ENCODE assay signal across 2 cellular contexts in the genomic region with DNA sequence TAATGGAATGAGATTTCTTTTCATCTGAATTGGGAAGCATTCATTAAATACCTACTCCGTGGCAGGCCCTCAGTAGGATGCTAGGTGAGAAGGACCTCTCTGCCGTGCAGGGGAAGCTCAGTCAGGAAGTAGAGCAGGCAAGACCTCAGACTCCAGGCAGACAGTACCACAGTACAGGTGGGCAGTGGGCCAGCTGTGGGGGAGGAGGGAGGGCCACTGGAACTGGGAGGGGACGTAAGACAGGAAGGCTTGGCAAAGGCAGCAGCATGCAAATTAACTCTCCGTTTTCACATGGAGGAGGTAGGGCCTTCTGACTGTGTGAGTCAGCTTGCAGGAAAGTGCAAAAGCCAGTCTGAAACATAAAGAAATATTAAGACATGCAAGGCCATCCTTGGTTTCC.
TF ChIP-seq lines count a peak whose summit lies in the region.

No MANE protein-coding gene starts in this region.

TF ChIP-seq in IMR-90, 13 proteins besides CTCF, POLR2A, EP300 and RAD21:
- TF ChIP-seq CHD1 (IDR thresholded peaks at IDR 0.05; ENCODE audit: low read depth, low read length) (no peak), MAZ (IDR thresholded peaks at IDR 0.05; ENCODE audit: borderline replicate concordance, low read depth, low read length) (no peak), MXI1 (IDR thresholded peaks at IDR 0.05; ENCODE audit: borderline replicate concordance, low read depth, low read length) (no peak), CEBPB (IDR thresholded peaks at IDR 0.05; ENCODE audit: low read depth, low read length) (no peak), SMC3 (IDR thresholded peaks at IDR 0.05; ENCODE audit: low read depth, low read length) (no peak), MAFK (IDR thresholded peaks at IDR 0.05; ENCODE audit: low read depth, low read length) (no peak), FOS (IDR thresholded peaks at IDR 0.05; ENCODE audit: low read depth, low read length) (no peak), BHLHE40 (IDR thresholded peaks at IDR 0.05; ENCODE audit: low read depth, low read length) (no peak), RCOR1 (IDR thresholded peaks at IDR 0.05; ENCODE audit: insufficient replicate concordance, low read length) (no peak), NFE2L2 (IDR thresholded peaks at IDR 0.05; ENCODE audit: low read depth, low read length) (no peak), RFX5 (IDR thresholded peaks at IDR 0.05; ENCODE audit: low read depth, low read length) (no peak)
- TF ChIP-seq, protein P1, sequence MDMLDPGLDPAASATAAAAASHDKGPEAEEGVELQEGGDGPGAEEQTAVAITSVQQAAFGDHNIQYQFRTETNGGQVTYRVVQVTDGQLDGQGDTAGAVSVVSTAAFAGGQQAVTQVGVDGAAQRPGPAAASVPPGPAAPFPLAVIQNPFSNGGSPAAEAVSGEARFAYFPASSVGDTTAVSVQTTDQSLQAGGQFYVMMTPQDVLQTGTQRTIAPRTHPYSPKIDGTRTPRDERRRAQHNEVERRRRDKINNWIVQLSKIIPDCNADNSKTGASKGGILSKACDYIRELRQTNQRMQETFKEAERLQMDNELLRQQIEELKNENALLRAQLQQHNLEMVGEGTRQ (IDR thresholded peaks at IDR 0.05; ENCODE audit: low read depth, low read length) = no peak
- TF ChIP-seq, protein P2, sequence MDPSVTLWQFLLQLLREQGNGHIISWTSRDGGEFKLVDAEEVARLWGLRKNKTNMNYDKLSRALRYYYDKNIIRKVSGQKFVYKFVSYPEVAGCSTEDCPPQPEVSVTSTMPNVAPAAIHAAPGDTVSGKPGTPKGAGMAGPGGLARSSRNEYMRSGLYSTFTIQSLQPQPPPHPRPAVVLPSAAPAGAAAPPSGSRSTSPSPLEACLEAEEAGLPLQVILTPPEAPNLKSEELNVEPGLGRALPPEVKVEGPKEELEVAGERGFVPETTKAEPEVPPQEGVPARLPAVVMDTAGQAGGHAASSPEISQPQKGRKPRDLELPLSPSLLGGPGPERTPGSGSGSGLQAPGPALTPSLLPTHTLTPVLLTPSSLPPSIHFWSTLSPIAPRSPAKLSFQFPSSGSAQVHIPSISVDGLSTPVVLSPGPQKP (IDR thresholded peaks at IDR 0.05; ENCODE audit: borderline replicate concordance, low read depth, low read length) = no peak

TF ChIP-seq in SK-N-SH, 30 proteins besides CTCF, POLR2A, EP300 and RAD21:
- TF ChIP-seq FOXJ3 (CRISPR knock-in tag; IDR thresholded peaks at IDR 0.05) (no peak), SMC3 (IDR thresholded peaks at IDR 0.05; ENCODE audit: low read depth, low read length) (no peak), GABPA (IDR thresholded peaks at IDR 0.05; ENCODE audit: low read depth) (no peak), CHD2 (IDR thresholded peaks at IDR 0.05; ENCODE audit: low read length, partially characterized antibody) (no peak), RCOR1 (IDR thresholded peaks at IDR 0.05; ENCODE audit: low read length) (no peak), MXI1 (IDR thresholded peaks at IDR 0.05; ENCODE audit: low read depth, low read length) (no peak), JUND (IDR thresholded peaks at IDR 0.05) (no peak), SIN3A (IDR thresholded peaks at IDR 0.05; ENCODE audit: borderline replicate concordance, low read depth, low read length) (no peak), ELF1 (IDR thresholded peaks at IDR 0.05) (no peak), MEF2A (IDR thresholded peaks at IDR 0.05; ENCODE audit: borderline replicate concordance, low read depth) (no peak), EZH2phosphoT487 (IDR thresholded peaks at IDR 0.05; ENCODE audit: borderline replicate concordance, low read depth) (no peak), RFX5 (IDR thresholded peaks at IDR 0.05; ENCODE audit: low read length) (no peak)
- TF ChIP-seq, protein P3, sequence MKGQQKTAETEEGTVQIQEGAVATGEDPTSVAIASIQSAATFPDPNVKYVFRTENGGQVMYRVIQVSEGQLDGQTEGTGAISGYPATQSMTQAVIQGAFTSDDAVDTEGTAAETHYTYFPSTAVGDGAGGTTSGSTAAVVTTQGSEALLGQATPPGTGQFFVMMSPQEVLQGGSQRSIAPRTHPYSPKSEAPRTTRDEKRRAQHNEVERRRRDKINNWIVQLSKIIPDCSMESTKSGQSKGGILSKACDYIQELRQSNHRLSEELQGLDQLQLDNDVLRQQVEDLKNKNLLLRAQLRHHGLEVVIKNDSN (IDR thresholded peaks at IDR 0.05; ENCODE audit: borderline replicate concordance, low read depth) = no peak
- TF ChIP-seq, protein P4, sequence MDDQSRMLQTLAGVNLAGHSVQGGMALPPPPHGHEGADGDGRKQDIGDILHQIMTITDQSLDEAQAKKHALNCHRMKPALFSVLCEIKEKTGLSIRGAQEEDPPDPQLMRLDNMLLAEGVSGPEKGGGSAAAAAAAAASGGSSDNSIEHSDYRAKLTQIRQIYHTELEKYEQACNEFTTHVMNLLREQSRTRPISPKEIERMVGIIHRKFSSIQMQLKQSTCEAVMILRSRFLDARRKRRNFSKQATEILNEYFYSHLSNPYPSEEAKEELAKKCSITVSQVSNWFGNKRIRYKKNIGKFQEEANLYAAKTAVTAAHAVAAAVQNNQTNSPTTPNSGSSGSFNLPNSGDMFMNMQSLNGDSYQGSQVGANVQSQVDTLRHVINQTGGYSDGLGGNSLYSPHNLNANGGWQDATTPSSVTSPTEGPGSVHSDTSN (IDR thresholded peaks at IDR 0.05) = no peak
- TF ChIP-seq, protein P5, sequence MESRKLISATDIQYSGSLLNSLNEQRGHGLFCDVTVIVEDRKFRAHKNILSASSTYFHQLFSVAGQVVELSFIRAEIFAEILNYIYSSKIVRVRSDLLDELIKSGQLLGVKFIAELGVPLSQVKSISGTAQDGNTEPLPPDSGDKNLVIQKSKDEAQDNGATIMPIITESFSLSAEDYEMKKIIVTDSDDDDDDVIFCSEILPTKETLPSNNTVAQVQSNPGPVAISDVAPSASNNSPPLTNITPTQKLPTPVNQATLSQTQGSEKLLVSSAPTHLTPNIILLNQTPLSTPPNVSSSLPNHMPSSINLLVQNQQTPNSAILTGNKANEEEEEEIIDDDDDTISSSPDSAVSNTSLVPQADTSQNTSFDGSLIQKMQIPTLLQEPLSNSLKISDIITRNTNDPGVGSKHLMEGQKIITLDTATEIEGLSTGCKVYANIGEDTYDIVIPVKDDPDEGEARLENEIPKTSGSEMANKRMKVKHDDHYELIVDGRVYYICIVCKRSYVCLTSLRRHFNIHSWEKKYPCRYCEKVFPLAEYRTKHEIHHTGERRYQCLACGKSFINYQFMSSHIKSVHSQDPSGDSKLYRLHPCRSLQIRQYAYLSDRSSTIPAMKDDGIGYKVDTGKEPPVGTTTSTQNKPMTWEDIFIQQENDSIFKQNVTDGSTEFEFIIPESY (IDR thresholded peaks at IDR 0.05; ENCODE audit: borderline replicate concordance, low read depth) = no peak
